In genomic region chr7:92200791-92201190, GRCh38 we compare ENCODE assay signal across 20 cellular contexts. TPM values are rescaled to one million over a fixed set of nuclear protein-coding genes. Genes with fewer than 3 reads are reported as not detected.
"Had no signal": no experiment of that assay in that cellular context is flagged by ENCODE, and none has a peak within 500 bp of the region (broad histone marks: within the 10 kb centered on the region; RNA-seq: fewer than 3 reads in every experiment).

No MANE protein-coding gene starts in this region.

- H3K27me3 Mint-ChIP-seq: activated CD4-positive, alpha-beta T cell treated with anti-CD3 and anti-CD28 coated beads, Interleukin-2, amount 10 ng/mL, durations not matched to agents 24 days and 14 days; activated CD8-positive, alpha-beta T cell treated with anti-CD3 and anti-CD28 coated beads for 36 hours; activated naive CD4-positive, alpha-beta T cell treated with anti-CD3 and anti-CD28 coated beads, Interleukin-2, amount 10 ng/mL, durations not matched to agents 7 days and 5 days had no signal

- H3K4me3 Mint-ChIP-seq: activated CD4-positive, alpha-beta T cell treated with anti-CD3 and anti-CD28 coated beads, Interleukin-2, amount 10 ng/mL, durations not matched to agents 24 days and 14 days; activated CD8-positive, alpha-beta T cell treated with anti-CD3 and anti-CD28 coated beads for 36 hours; activated naive CD4-positive, alpha-beta T cell treated with anti-CD3 and anti-CD28 coated beads, Interleukin-2, amount 10 ng/mL, durations not matched to agents 7 days and 5 days; immature natural killer cell had no signal

- H3K9me3 ChIP-seq: gastrocnemius medialis, heart left ventricle, left ventricle myocardium inferior, right atrium auricular region, tibial artery had no signal

- H3K4me3 ChIP-seq: coronary artery, gastrocnemius medialis, heart left ventricle, left ventricle myocardium inferior, right atrium auricular region, tibial artery had no signal

- H3K27ac Mint-ChIP-seq: activated CD4-positive, alpha-beta T cell treated with anti-CD3 and anti-CD28 coated beads, Interleukin-2, amount 10 ng/mL, durations not matched to agents 24 days and 14 days; activated CD8-positive, alpha-beta T cell treated with anti-CD3 and anti-CD28 coated beads for 36 hours; activated naive CD4-positive, alpha-beta T cell treated with anti-CD3 and anti-CD28 coated beads, Interleukin-2, amount 10 ng/mL, durations not matched to agents 7 days and 5 days had no signal

- H3K27ac ChIP-seq: coronary artery, gastrocnemius medialis, heart left ventricle, left ventricle myocardium inferior, right atrium auricular region, tibial artery had no signal

- H3K9me3 Mint-ChIP-seq: activated CD8-positive, alpha-beta T cell treated with anti-CD3 and anti-CD28 coated beads for 36 hours; activated naive CD4-positive, alpha-beta T cell treated with anti-CD3 and anti-CD28 coated beads, Interleukin-2, amount 10 ng/mL, durations not matched to agents 7 days and 5 days; immature natural killer cell had no signal

- ATAC-seq: activated CD8-positive, alpha-beta T cell treated with anti-CD3 and anti-CD28 coated beads for 36 hours; gastrocnemius medialis; heart left ventricle; stimulated activated naive CD8-positive, alpha-beta T cell treated with anti-CD3 and anti-CD28 coated beads, Interleukin-15, Interleukin-2, amounts not matched to agents 100 U/mL and 50 U/mL, for 24 hours had no signal

- H3K4me1 Mint-ChIP-seq: activated CD4-positive, alpha-beta T cell treated with anti-CD3 and anti-CD28 coated beads, Interleukin-2, amount 10 ng/mL, durations not matched to agents 24 days and 14 days; immature natural killer cell had no signal

- H3K4me1 ChIP-seq: gastrocnemius medialis, heart left ventricle, left ventricle myocardium inferior, right atrium auricular region, tibial artery had no signal

- H3K27me3 ChIP-seq: gastrocnemius medialis, heart left ventricle, right atrium auricular region, tibial artery had no signal

- DNase-seq: activated CD4-positive, alpha-beta T cell treated with anti-CD3 and anti-CD28 coated beads, Interleukin-2, amount 10 ng/mL, durations not matched to agents 24 days and 14 days; activated CD8-positive, alpha-beta T cell treated with anti-CD3 and anti-CD28 coated beads for 36 hours; activated naive CD4-positive, alpha-beta T cell treated with anti-CD3 and anti-CD28 coated beads, Interleukin-2, amount 10 ng/mL, durations not matched to agents 7 days and 5 days; activated T-cell treated with anti-CD3 and anti-CD28 coated beads, Interleukin-2, amount 50 U/mL, for 1 hour; aorta; gastrocnemius medialis; heart left ventricle; immature natural killer cell; kidney glomerular epithelial cell; left ventricle myocardium inferior; occipital lobe; stimulated activated CD4-positive, alpha-beta T cell treated with anti-CD3 and anti-CD28 coated beads, Interleukin-12 subunit alpha, Interleukin-12 subunit beta, amount 100 ng/mL, for 4 hours; stimulated activated CD4-positive, alpha-beta T cell treated with anti-CD3 and anti-CD28 coated beads, Interleukin-1b, Interleukin-23, amount 100 ng/mL, for 48 hours; stimulated activated naive CD8-positive, alpha-beta T cell treated with anti-CD3 and anti-CD28 coated beads, Interleukin-15, Interleukin-2, amounts not matched to agents 100 U/mL and 50 U/mL, for 24 hours; substantia nigra; T1000; tibial artery had no signal

RNA-seq across cellular contexts. Expression of gene LRRD1, which starts 21.8 kb away (rescaled TPM):
- total RNA-seq: activated CD4-positive, alpha-beta T cell treated with anti-CD3 and anti-CD28 coated beads, Interleukin-2, amount 10 ng/mL, durations not matched to agents 24 days and 14 days; activated CD8-positive, alpha-beta T cell treated with anti-CD3 and anti-CD28 coated beads for 36 hours; gastrocnemius medialis; left ventricle myocardium inferior had no signal
- polyA plus RNA-seq: aorta, heart left ventricle, immature natural killer cell, urinary bladder had no signal
